31 cellular contexts compared by ENCODE assay signal in genomic region chr2:205033431-205033830, GRCh38.
"Had no signal": no experiment of that assay in that cellular context is flagged by ENCODE, and none has a peak within 500 bp of the region (broad histone marks: within the 10 kb centered on the region; RNA-seq: fewer than 3 reads in every experiment).

No MANE protein-coding gene starts in this region.

- H3K9me3 ChIP-seq: body of pancreas, esophagus muscularis mucosa, gastroesophageal sphincter had no signal

- H3K4me1 Mint-ChIP-seq: activated B cell treated with CpG ODN at 0.5 μM for 24 hours had no signal

- H3K9me3 Mint-ChIP-seq: activated B cell treated with CpG ODN at 0.5 μM for 24 hours; activated CD4-positive, alpha-beta memory T cell treated with anti-CD3 and anti-CD28 coated beads, Interleukin-2, amount 10 ng/mL, durations not matched to agents 7 days and 5 days; activated T-helper 17 cell treated with anti-CD3 and anti-CD28 coated beads, Interleukin-2, amount 50 U/mL, for 72 hours had no signal

- H3K27me3 Mint-ChIP-seq: activated B cell treated with CpG ODN at 0.5 μM for 24 hours; activated CD4-positive, alpha-beta memory T cell treated with anti-CD3 and anti-CD28 coated beads, Interleukin-2, amount 10 ng/mL, durations not matched to agents 7 days and 5 days; activated CD4-positive, alpha-beta T cell treated with anti-CD3 and anti-CD28 coated beads, Interleukin-2, amount 10 ng/mL, durations not matched to agents 7 days and 5 days; activated naive CD8-positive, alpha-beta T cell; activated T-helper 17 cell treated with anti-CD3 and anti-CD28 coated beads, Interleukin-2, amount 50 U/mL, for 72 hours; effector memory CD8-positive, alpha-beta T cell; T-helper 17 cell had no signal

- H3K4me3 Mint-ChIP-seq: activated B cell treated with CpG ODN at 0.5 μM for 24 hours; activated CD4-positive, alpha-beta memory T cell treated with anti-CD3 and anti-CD28 coated beads, Interleukin-2, amount 10 ng/mL, durations not matched to agents 7 days and 5 days; activated CD4-positive, alpha-beta T cell treated with anti-CD3 and anti-CD28 coated beads, Interleukin-2, amount 10 ng/mL, durations not matched to agents 7 days and 5 days; activated naive CD8-positive, alpha-beta T cell; activated T-cell treated with anti-CD3 and anti-CD28 coated beads, Interleukin-2, amount 50 U/mL, for 4 hours; activated T-helper 17 cell treated with anti-CD3 and anti-CD28 coated beads, Interleukin-2, amount 50 U/mL, for 72 hours; effector memory CD8-positive, alpha-beta T cell had no signal

- FAIRE-seq: colon had no signal

- H3K36me3 ChIP-seq: esophagus muscularis mucosa, gastroesophageal sphincter, heart right ventricle, WERI-Rb-1 had no signal

- ATAC-seq: activated CD4-positive, CD25-positive, alpha-beta regulatory T cell treated with anti-CD3 and anti-CD28 coated beads, Interleukin-2, amount 50 U/mL, for 24 hours; activated T-cell treated with anti-CD3 and anti-CD28 coated beads, Interleukin-2, amount 50 U/mL, for 4 hours; activated T-helper 17 cell treated with anti-CD3 and anti-CD28 coated beads, Interleukin-2, amount 50 U/mL, for 72 hours; body of pancreas; effector memory CD8-positive, alpha-beta T cell; foreskin keratinocyte; gastroesophageal sphincter; heart right ventricle had no signal

- H3K4me3 ChIP-seq: body of pancreas, esophagus muscularis mucosa, gastroesophageal sphincter, heart right ventricle, hepatocyte had no signal

- H3K27ac ChIP-seq: body of pancreas, esophagus muscularis mucosa, foreskin keratinocyte, gastroesophageal sphincter, heart right ventricle, hepatocyte, WERI-Rb-1 had no signal

- DNase-seq: activated B cell treated with CpG ODN at 0.5 μM for 24 hours; activated CD4-positive, alpha-beta memory T cell treated with anti-CD3 and anti-CD28 coated beads, Interleukin-2, amount 10 ng/mL, durations not matched to agents 7 days and 5 days; activated CD4-positive, alpha-beta T cell treated with anti-CD3 and anti-CD28 coated beads, Interleukin-2, amount 50 U/mL, for 4 hours; activated CD8-positive, alpha-beta memory T cell treated with anti-CD3 and anti-CD28 coated beads for 24 hours; activated effector memory CD4-positive, alpha-beta T cell treated with Interleukin-2 at 50 U/mL for 16 hours; activated gamma-delta T cell treated with Interleukin-2 at 50 U/mL for 16 hours; activated naive CD4-positive, alpha-beta T cell treated with anti-CD3 and anti-CD28 coated beads, Interleukin-2, amount 50 U/mL, for 16 hours; activated naive CD4-positive, alpha-beta T cell treated with Interleukin-2 at 50 U/mL for 16 hours; activated T-cell treated with anti-CD3 and anti-CD28 coated beads, Interleukin-2, amount 50 U/mL, for 4 hours; amygdala; aorta; body of pancreas; caudate nucleus; cortex of kidney; dermis blood vessel endothelial cell; effector CD4-positive, alpha-beta T cell; effector memory CD8-positive, alpha-beta T cell; erythroblast; foreskin keratinocyte; heart right ventricle; T-helper 17 cell; T1000; WERI-Rb-1 had no signal

- H3K27me3 ChIP-seq: body of pancreas, esophagus muscularis mucosa, foreskin keratinocyte, gastroesophageal sphincter, heart right ventricle, hepatocyte had no signal

- H3K27ac Mint-ChIP-seq: activated B cell treated with CpG ODN at 0.5 μM for 24 hours; activated CD4-positive, alpha-beta memory T cell treated with anti-CD3 and anti-CD28 coated beads, Interleukin-2, amount 10 ng/mL, durations not matched to agents 7 days and 5 days; activated T-helper 17 cell treated with anti-CD3 and anti-CD28 coated beads, Interleukin-2, amount 50 U/mL, for 72 hours; effector memory CD8-positive, alpha-beta T cell had no signal

- H3K4me1 ChIP-seq: foreskin keratinocyte had no signal

- H3K4me2 ChIP-seq: hepatocyte had no signal
